Comparison of ENCODE assay signal across 12 cellular contexts in the genomic region with DNA sequence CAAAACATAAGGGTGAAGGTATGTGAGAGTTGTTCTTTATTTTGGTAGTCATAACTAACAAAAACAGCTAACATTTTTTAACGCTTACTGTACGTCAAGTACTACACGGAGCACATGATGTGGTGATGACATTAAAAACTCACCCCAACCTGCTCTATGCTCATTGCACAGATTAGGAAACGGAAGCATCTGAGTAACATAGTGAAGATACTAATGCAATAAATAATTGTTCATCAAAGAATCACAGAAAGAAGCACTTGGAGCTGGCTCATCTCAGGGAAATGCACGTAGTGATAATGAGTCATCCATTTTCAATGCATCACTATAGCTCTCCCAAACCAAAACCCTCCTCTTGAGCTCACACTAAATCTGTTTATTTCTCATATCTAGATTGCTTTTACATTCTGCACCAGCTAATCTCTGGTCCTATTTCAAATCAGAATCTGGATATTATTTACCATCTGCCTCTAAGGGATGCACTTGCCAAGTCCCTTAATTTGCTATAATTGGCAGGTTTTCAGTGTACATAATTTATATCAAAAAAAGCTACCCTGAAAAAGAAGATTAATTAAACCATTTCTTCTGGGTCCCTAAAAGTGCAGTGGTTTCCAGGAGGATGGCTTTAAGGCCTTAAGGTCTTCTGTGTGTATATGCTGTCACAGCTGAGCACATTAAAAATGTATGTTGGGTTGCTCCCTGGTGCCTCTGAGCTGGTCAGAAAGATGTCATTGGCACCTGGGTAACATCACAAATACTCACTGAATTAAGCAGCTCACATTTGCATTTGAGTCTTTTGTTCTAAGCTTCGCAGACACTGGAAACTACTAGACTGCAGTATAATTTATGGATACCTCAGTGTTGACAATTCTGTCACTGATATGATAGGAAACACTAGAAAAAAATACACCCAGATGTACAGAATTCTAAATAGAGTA.
DNase-seq lines count a peak whose midpoint lies in the region; ATAC-seq, FAIRE-seq and TF ChIP-seq lines count a peak whose summit lies in the region.
"Had no signal": no experiment of that assay in that cellular context is flagged by ENCODE, and none has a peak within 500 bp of the region (broad histone marks: within the 10 kb centered on the region; RNA-seq: fewer than 3 reads in every experiment).

No MANE protein-coding gene starts in this region.

- no peaks in the 10 kb centered on the region for H3K4me1 Mint-ChIP-seq in immature natural killer cell
- no peaks in the 10 kb centered on the region for H3K4me1 Mint-ChIP-seq in activated CD4-positive, alpha-beta T cell treated with anti-CD3 and anti-CD28 coated beads, Interleukin-2, amount 10 ng/mL, durations not matched to agents 24 days and 14 days

- TF ChIP-seq CTCF in liver (IDR thresholded peaks at IDR 0.05; ENCODE audit: low read depth, low read length, missing input control) (no peak), HepG2 (CRISPR knock-in tag; IDR thresholded peaks at IDR 0.05) (no peak), fibroblast of the aortic adventitia (IDR thresholded peaks at IDR 0.05; ENCODE audit: insufficient read depth, low read length) (no peak), esophagus muscularis mucosa (IDR thresholded peaks at IDR 0.05) (no peak)

- H3K27me3 ChIP-seq in liver (ENCODE audit: control insufficient read depth in 4 of 4, insufficient read depth in 4 of 4, low read length in 3 of 4) (no peaks in the 10 kb centered on the region), HepG2 (ENCODE audit: control insufficient read depth in 1 of 2, insufficient read depth in 2 of 2, low read length in 2 of 2) (no peaks in the 10 kb centered on the region), esophagus muscularis mucosa (no peaks in the 10 kb centered on the region)
- H3K27me3 ChIP-seq: BLaER1 treated with 17β-estradiol and CSF1 and Interleukin-3, amounts not matched to agents 10 nM and 100 nM had no signal

- no peak for ATAC-seq in HepG2
- ATAC-seq: naive thymus-derived CD4-positive, alpha-beta T cell had no signal

- no peaks in the 10 kb centered on the region for H3K36me3 Mint-ChIP-seq in immature natural killer cell
- no peaks in the 10 kb centered on the region for H3K36me3 Mint-ChIP-seq in activated CD4-positive, alpha-beta T cell treated with anti-CD3 and anti-CD28 coated beads, Interleukin-2, amount 10 ng/mL, durations not matched to agents 24 days and 14 days (ENCODE audit: low read depth)
- H3K36me3 Mint-ChIP-seq: naive thymus-derived CD4-positive, alpha-beta T cell; type B pancreatic cell had no signal

- WGBS in liver = 90% methylated on average over 6 of the region's 6 CpGs
- WGBS in HepG2 (ENCODE audit: low lambda C conversion rate) = 47% methylated on average over 6 of the region's 6 CpGs
- WGBS in esophagus muscularis mucosa = 63% methylated on average over 6 of the region's 6 CpGs

- DNase-seq in HepG2 (ENCODE audit: low spot score) (no peak), SK-N-MC (ENCODE audit: low read depth, low spot score) (no peak), fibroblast of the aortic adventitia (ENCODE audit: low read depth) (peak; percentile 92), NCI-H2029 treated with DMSO at 0.1 percent for 48 hours (lab: John Stamatoyannopoulos, UW) (no peak), immature natural killer cell (no peak), esophagus muscularis mucosa (ENCODE audit: extremely low spot score) (no peak)
- DNase-seq in activated CD4-positive, alpha-beta T cell treated with anti-CD3 and anti-CD28 coated beads, Interleukin-2, amount 10 ng/mL, durations not matched to agents 24 days and 14 days = no peak
- DNase-seq: naive thymus-derived CD4-positive, alpha-beta T cell; stimulated activated CD4-positive, alpha-beta T cell treated with anti-CD3 and anti-CD28 coated beads, Interleukin-4, amount 100 ng/mL, for 4 hours had no signal

- H3K27ac ChIP-seq in liver (ENCODE audit: low read depth in 1 of 2, low read length in 2 of 2) (peak overlapping the region; percentile 4 to 59), HepG2 (ENCODE audit: extremely low read length, insufficient read depth, low read length) (no peak overlapping the region), SK-N-MC (peak overlapping the region; percentile 100), esophagus muscularis mucosa (replicated peaks in 1 of 4) (no peak overlapping the region)
- H3K27ac ChIP-seq: BLaER1 treated with 17β-estradiol and CSF1 and Interleukin-3, amounts not matched to agents 10 nM and 100 nM had no signal

- no peaks in the 10 kb centered on the region for H4K20me1 ChIP-seq in HepG2 (ENCODE audit: insufficient read depth, low read length)
- H4K20me1 ChIP-seq: BLaER1 treated with 17β-estradiol and CSF1 and Interleukin-3, amounts not matched to agents 10 nM and 100 nM had no signal

- H3K9me3 ChIP-seq in liver (ENCODE audit: control insufficient read depth in 4 of 4, low read length in 3 of 4) (no peaks in the 10 kb centered on the region), HepG2 (ENCODE audit: low read length) (no peaks in the 10 kb centered on the region), SK-N-MC (ENCODE audit: low read depth, low read length) (no peaks in the 10 kb centered on the region), esophagus muscularis mucosa (no peaks in the 10 kb centered on the region)

- H3K79me2 ChIP-seq in HepG2 (ENCODE audit: insufficient read depth, low read length) = no peaks in the 10 kb centered on the region

- no peak overlapping the region for H3K9ac ChIP-seq in liver (ENCODE audit: low read depth in 1 of 2, low read length in 2 of 2)
- no peak overlapping the region for H3K9ac ChIP-seq in HepG2 (ENCODE audit: insufficient read depth, low read depth, low read length)
- H3K9ac ChIP-seq in SK-N-MC (ENCODE audit: insufficient read length) = peak overlapping the region; percentile 12
- H3K9ac ChIP-seq: BLaER1 treated with 17β-estradiol and CSF1 and Interleukin-3, amounts not matched to agents 10 nM and 100 nM had no signal

- no peak overlapping the region for H2AFZ ChIP-seq in HepG2 (ENCODE audit: low read length)

- H3K4me3 ChIP-seq in liver (ENCODE audit: low read depth in 1 of 3, low read length in 3 of 3) (no peak overlapping the region), HepG2 (replicated peaks in 1 of 3; ENCODE audit: insufficient read depth in 1 of 3, low read depth in 2 of 3, low read length in 3 of 3) (no peak overlapping the region), SK-N-MC (no peak overlapping the region), fibroblast of the aortic adventitia (ENCODE audit: low read depth, low read length) (no peak overlapping the region), esophagus muscularis mucosa (no peak overlapping the region)
- H3K4me3 ChIP-seq: BLaER1 treated with 17β-estradiol and CSF1 and Interleukin-3, amounts not matched to agents 10 nM and 100 nM had no signal

- H3K36me3 ChIP-seq in liver (ENCODE audit: control insufficient read depth in 4 of 4, insufficient read depth in 3 of 4, low read depth in 1 of 4, low read length in 3 of 4) = no peaks in the 10 kb centered on the region
- no peaks in the 10 kb centered on the region for H3K36me3 ChIP-seq in HepG2 (replicated peaks in 1 of 2; ENCODE audit: control insufficient read depth in 1 of 2, insufficient read depth in 2 of 2, low read length in 2 of 2)
- H3K36me3 ChIP-seq in SK-N-MC (ENCODE audit: insufficient read depth, low read length) = peaks cover 12% of the 10 kb centered on the region
- no peaks in the 10 kb centered on the region for H3K36me3 ChIP-seq in esophagus muscularis mucosa
- H3K36me3 ChIP-seq: BLaER1 treated with 17β-estradiol and CSF1 and Interleukin-3, amounts not matched to agents 10 nM and 100 nM had no signal

- TF ChIP-seq POLR2A in HepG2 (IDR thresholded peaks at IDR 0.05; ENCODE audit: insufficient read depth in 1 of 2, low read depth in 2 of 2, low read length in 2 of 2) (no peak), esophagus muscularis mucosa (IDR thresholded peaks at IDR 0.05; ENCODE audit: low read depth) (no peak)

- TF ChIP-seq EP300 in HepG2 (IDR thresholded peaks at IDR 0.05; ENCODE audit: low read depth in 2 of 2, low read length in 2 of 2) (no peak), HepG2 (CRISPR knock-in tag; IDR thresholded peaks at IDR 0.05; ENCODE audit: borderline replicate concordance) (no peak), esophagus muscularis mucosa (IDR thresholded peaks at IDR 0.05) (no peak)

- H3K4me3 Mint-ChIP-seq in immature natural killer cell = no peak overlapping the region
- no peak overlapping the region for H3K4me3 Mint-ChIP-seq in activated CD4-positive, alpha-beta T cell treated with anti-CD3 and anti-CD28 coated beads, Interleukin-2, amount 10 ng/mL, durations not matched to agents 24 days and 14 days
- H3K4me3 Mint-ChIP-seq: naive thymus-derived CD4-positive, alpha-beta T cell; type B pancreatic cell had no signal

- in situ Hi-C loops in HepG2 (cut with HindIII; ENCODE audit: extremely low pct_ligation_motif_present, low pct_unique_long_range_greater_than_20kb) = no loop called here

- no peak overlapping the region for H3K27ac Mint-ChIP-seq in immature natural killer cell
- no peak overlapping the region for H3K27ac Mint-ChIP-seq in activated CD4-positive, alpha-beta T cell treated with anti-CD3 and anti-CD28 coated beads, Interleukin-2, amount 10 ng/mL, durations not matched to agents 24 days and 14 days
- H3K27ac Mint-ChIP-seq: naive thymus-derived CD4-positive, alpha-beta T cell; type B pancreatic cell had no signal

- TF ChIP-seq RAD21 in liver (IDR thresholded peaks at IDR 0.05) (no peak), HepG2 (CRISPR knock-in tag; IDR thresholded peaks at IDR 0.05) (no peak)

- H3K9me3 Mint-ChIP-seq in immature natural killer cell = no peaks in the 10 kb centered on the region
- H3K9me3 Mint-ChIP-seq in activated CD4-positive, alpha-beta T cell treated with anti-CD3 and anti-CD28 coated beads, Interleukin-2, amount 10 ng/mL, durations not matched to agents 24 days and 14 days = no peaks in the 10 kb centered on the region
- H3K9me3 Mint-ChIP-seq: type B pancreatic cell had no signal

- H3K27me3 Mint-ChIP-seq in immature natural killer cell (ENCODE audit: low read depth in 3 of 3) = peaks cover 0 to 3% (median 0%) of the 10 kb centered on the region in 3 donors
- H3K27me3 Mint-ChIP-seq in activated CD4-positive, alpha-beta T cell treated with anti-CD3 and anti-CD28 coated beads, Interleukin-2, amount 10 ng/mL, durations not matched to agents 24 days and 14 days = peaks cover 2% of the 10 kb centered on the region
- H3K27me3 Mint-ChIP-seq: type B pancreatic cell had no signal

- intact Hi-C loops in HepG2 (cut with micrococcal nuclease; ENCODE audit: unreplicated experiment) (loop anchor here (1.0 kb wide), 1 partner anchor 390 kb away; no protein-coding TSS in a partner anchor), esophagus muscularis mucosa (cut with DNase I) (no loop called here)
- intact Hi-C loops in activated CD4-positive, alpha-beta T cell treated with anti-CD3 and anti-CD28 coated beads, Interleukin-2, amount 10 ng/mL, durations not matched to agents 24 days and 14 days (cut with micrococcal nuclease) = no loop called here

- POLR2A ChIA-PET in HepG2 (lab: Yijun Ruan, JAX) = no interaction called here

- CTCF ChIA-PET in HepG2 (lab: Yijun Ruan, JAX; ENCODE audit: low intra/inter-chr PET ratio, low total read pairs) = no interaction called here

- peaks cover 0 to 12% (median 1%) of the 10 kb centered on the region in 4 donors for H3K4me1 ChIP-seq in liver (ENCODE audit: control insufficient read depth in 4 of 4, insufficient read depth in 4 of 4, low read length in 3 of 4)
- H3K4me1 ChIP-seq in HepG2 (ENCODE audit: insufficient read depth, low read length) = no peaks in the 10 kb centered on the region
- H3K4me1 ChIP-seq in esophagus muscularis mucosa = peaks cover 0 to 10% (median 4%) of the 10 kb centered on the region in 4 donors

- no peak overlapping the region for H3K4me2 ChIP-seq in HepG2 (ENCODE audit: low read depth, low read length)
- H3K4me2 ChIP-seq: BLaER1 treated with 17β-estradiol and CSF1 and Interleukin-3, amounts not matched to agents 10 nM and 100 nM had no signal

- no peak for FAIRE-seq in HepG2 (lab: Jason Lieb, UNC)

- BruUV-seq in HepG2 (replicated peaks; lab: Mats Ljungman, UMichigan) = no TSS peak

Comparison
In these comparisons a context has a peak if more than half of its experiments do, and no peak if none do; other contexts are left out.
1. H3K27ac ChIP-seq: peak in liver (2 of 2) and SK-N-MC (single experiment); none in HepG2 (single experiment) and esophagus muscularis mucosa (0 of 4).